21 cellular contexts compared by ENCODE assay signal in genomic region chr6:46113370-46113769, GRCh38. TPM values are rescaled to one million over a fixed set of nuclear protein-coding genes. Genes with fewer than 3 reads are reported as not detected.
A peak's percentile ranks its signal among the peaks of the same experiment; 100 is the strongest.
DNase-seq lines count a peak whose midpoint lies in the region; ATAC-seq and TF ChIP-seq lines count a peak whose summit lies in the region.
"Had no signal": no experiment of that assay in that cellular context is flagged by ENCODE, and none has a peak within 500 bp of the region (broad histone marks: within the 10 kb centered on the region; RNA-seq: fewer than 3 reads in every experiment).

No MANE protein-coding gene starts in this region.

- no peak overlapping the region for H3K4me3 ChIP-seq in CD8-positive, alpha-beta memory T cell (ENCODE audit: low read length)
- H3K4me3 ChIP-seq: adrenal gland, suprapubic skin had no signal

- H3K4me1 Mint-ChIP-seq in CD8-positive, alpha-beta memory T cell, result peaks cover 12 to 39% (median 29%) of the 10 kb centered on the region in 3 donors
- peaks cover 14 to 51% of the 10 kb centered on the region in 2 donors for H3K4me1 Mint-ChIP-seq in effector memory CD8-positive, alpha-beta T cell (ENCODE audit: low read depth in 2 of 2)
- H3K4me1 Mint-ChIP-seq: neural crest cell had no signal

- H3K36me3 Mint-ChIP-seq in CD8-positive, alpha-beta memory T cell, result peaks cover 21 to 57% (median 40%) of the 10 kb centered on the region in 3 donors
- H3K36me3 Mint-ChIP-seq in effector memory CD8-positive, alpha-beta T cell (ENCODE audit: insufficient read depth), result no peaks in the 10 kb centered on the region

- DNase-seq in CD8-positive, alpha-beta memory T cell, result no peak
- DNase-seq in NCI-H345 (lab: John Stamatoyannopoulos, UW), result peak; percentile 84
- DNase-seq in effector memory CD8-positive, alpha-beta T cell, result no peak
- DNase-seq in GM10266 (ENCODE audit: extremely low spot score), result no peak
- DNase-seq in omental fat pad (ENCODE audit: low spot score), result no peak
- no peak for DNase-seq in D341Med (ENCODE audit: low spot score)
- no peak for DNase-seq in stimulated activated CD4-positive, alpha-beta T cell treated with anti-CD3 and anti-CD28 coated beads, Interleukin-15, amount 100 ng/mL, for 24 hours
- DNase-seq: ACHN; activated CD4-positive, alpha-beta T cell treated with anti-CD3 and anti-CD28 coated beads, Interleukin-2, amount 50 U/mL, for 4 hours; activated T-cell treated with anti-CD3 and anti-CD28 coated beads, Interleukin-2, amount 50 U/mL, for 72 hours; adrenal gland; CD4-positive, alpha-beta T cell; foreskin melanocyte; Kasumi-1; Right ventricle myocardium superior; T1000 had no signal

- ATAC-seq in effector memory CD8-positive, alpha-beta T cell (replicated peaks), result no peak
- ATAC-seq in omental fat pad (ENCODE audit: low FRiP score), result no peak
- ATAC-seq: activated T-cell treated with anti-CD3 and anti-CD28 coated beads, Interleukin-2, amount 50 U/mL, for 72 hours had no signal

- no peak for TF ChIP-seq RAD21 in Ishikawa (IDR thresholded peaks at IDR 0.05; ENCODE audit: low read depth)

- no peaks in the 10 kb centered on the region for H3K36me3 ChIP-seq in CD8-positive, alpha-beta memory T cell (ENCODE audit: insufficient read depth, low read length)
- H3K36me3 ChIP-seq: adrenal gland, suprapubic skin had no signal

- POLR2A ChIA-PET in CD8-positive, alpha-beta memory T cell (lab: Charles Lee), result no interaction called here

- TF ChIP-seq CTCF in GM10266 (IDR thresholded peaks at IDR 0.05; ENCODE audit: control insufficient read depth, insufficient read depth, low read depth, missing control alignments) (no peak), omental fat pad (IDR thresholded peaks at IDR 0.05) (no peak)

- H3K4me3 Mint-ChIP-seq in CD8-positive, alpha-beta memory T cell, result no peak overlapping the region
- H3K4me3 Mint-ChIP-seq in effector memory CD8-positive, alpha-beta T cell, result no peak overlapping the region
- H3K4me3 Mint-ChIP-seq: activated T-cell treated with anti-CD3 and anti-CD28 coated beads, Interleukin-2, amount 50 U/mL, for 72 hours; CD4-positive, alpha-beta T cell; neural crest cell had no signal

- peak; percentile 33; the same call in 1 of the 2 replicates for TF ChIP-seq EP300 in Ishikawa (IDR thresholded peaks at IDR 0.05; ENCODE audit: borderline replicate concordance)

- no peaks in the 10 kb centered on the region for H3K27me3 ChIP-seq in CD8-positive, alpha-beta memory T cell (ENCODE audit: insufficient read depth, low read length, poor library complexity, severe bottlenecking)
- H3K27me3 ChIP-seq: adrenal gland, suprapubic skin had no signal

- H3K27ac ChIP-seq in CD8-positive, alpha-beta memory T cell (ENCODE audit: low read depth, low read length), result no peak overlapping the region
- H3K27ac ChIP-seq: adrenal gland, suprapubic skin had no signal

- CTCF ChIA-PET in CD8-positive, alpha-beta memory T cell (lab: Charles Lee), result no interaction called here

- peaks cover 0 to 3% of the 10 kb centered on the region in 2 donors for H3K27me3 Mint-ChIP-seq in CD8-positive, alpha-beta memory T cell
- H3K27me3 Mint-ChIP-seq in effector memory CD8-positive, alpha-beta T cell, result no peaks in the 10 kb centered on the region
- H3K27me3 Mint-ChIP-seq: CD4-positive, alpha-beta T cell had no signal

- peak overlapping the region in 5 of 8 donors; percentile 2 to 55 (median 35) for H3K27ac Mint-ChIP-seq in CD8-positive, alpha-beta memory T cell
- peak overlapping the region; percentile 1 to 4 for H3K27ac Mint-ChIP-seq in effector memory CD8-positive, alpha-beta T cell
- H3K27ac Mint-ChIP-seq: activated T-cell treated with anti-CD3 and anti-CD28 coated beads, Interleukin-2, amount 50 U/mL, for 72 hours; CD4-positive, alpha-beta T cell had no signal

- no peaks in the 10 kb centered on the region for H3K9me3 ChIP-seq in CD8-positive, alpha-beta memory T cell (ENCODE audit: low read length)
- H3K9me3 ChIP-seq: adrenal gland, suprapubic skin had no signal

- H3K4me1 ChIP-seq in CD8-positive, alpha-beta memory T cell (ENCODE audit: insufficient read depth, low read length), result no peaks in the 10 kb centered on the region
- H3K4me1 ChIP-seq: adrenal gland, suprapubic skin had no signal

- H3K9me3 Mint-ChIP-seq in CD8-positive, alpha-beta memory T cell, result peaks cover 4 to 15% (median 9%) of the 10 kb centered on the region in 5 donors
- peaks cover 0 to 3% of the 10 kb centered on the region in 2 donors for H3K9me3 Mint-ChIP-seq in effector memory CD8-positive, alpha-beta T cell

TF ChIP-seq in Ishikawa, 13 proteins besides CTCF, POLR2A, EP300 and RAD21:
- no peak for TF ChIP-seq USF1 (IDR thresholded peaks at IDR 0.05)
- TF ChIP-seq NFIC (IDR thresholded peaks at IDR 0.05), result peak; percentile 60; the same call in 1 of the 2 replicates
- TF ChIP-seq TCF12 (IDR thresholded peaks at IDR 0.05; ENCODE audit: low read depth), result peak; percentile 74
- TF ChIP-seq ZBTB7A (IDR thresholded peaks at IDR 0.05; ENCODE audit: low read depth), result no peak
- no peak for TF ChIP-seq REST (IDR thresholded peaks at IDR 0.05; ENCODE audit: low read depth)
- TF ChIP-seq CREB1 (IDR thresholded peaks at IDR 0.05; ENCODE audit: low read depth), result no peak
- TF ChIP-seq TEAD4 (IDR thresholded peaks at IDR 0.05), result 0 out of 2 replicates have a peak, but pooled peaks have one; percentile 22
- no peak for TF ChIP-seq EGR1 (IDR thresholded peaks at IDR 0.05)
- TF ChIP-seq TAF1 (IDR thresholded peaks at IDR 0.05; ENCODE audit: low read depth), result no peak

RNA-seq across cellular contexts. Expression of gene ENPP4, which starts 16.4 kb away (rescaled TPM):
- 10 to 100 TPM; 13.0 to 13.2 TPM for total RNA-seq in CD8-positive, alpha-beta memory T cell
- polyA plus RNA-seq in CD8-positive, alpha-beta memory T cell, result 11.1 TPM
- 10 to 100 TPM; 16.8 to 27.3 (median 21.8) TPM for total RNA-seq in omental fat pad

RNA-seq across cellular contexts. Expression of gene ENPP5, which starts 57.4 kb away (rescaled TPM):
- under 1 TPM; 0.42 to 0.48 TPM for total RNA-seq in CD8-positive, alpha-beta memory T cell
- polyA plus RNA-seq in CD8-positive, alpha-beta memory T cell, result 9.4 TPM
- 1 to 10 TPM in 3 of 4 donors, under 1 TPM in 1; 0.32 to 8.6 (median 1.7) TPM for total RNA-seq in omental fat pad
- total RNA-seq: lung microvascular endothelial cell, NCI-H460 had no signal
